ENCODE assay signal across 20 cellular contexts in genomic region chr12:68788554-68789143, GRCh38. TPM values are rescaled to one million over a fixed set of nuclear protein-coding genes. Genes with fewer than 3 reads are reported as not detected.
DNase-seq lines count a peak whose midpoint lies in the region; ATAC-seq, FAIRE-seq and TF ChIP-seq lines count a peak whose summit lies in the region.
"Had no signal": no experiment of that assay in that cellular context is flagged by ENCODE, and none has a peak within 500 bp of the region (broad histone marks: within the 10 kb centered on the region; RNA-seq: fewer than 3 reads in every experiment).

No MANE protein-coding gene starts in this region.

- H4K91ac ChIP-seq in IMR-90 (ENCODE audit: insufficient read depth, low read depth, low read length), result no peak overlapping the region

- no peak overlapping the region for H2AK5ac ChIP-seq in IMR-90 (ENCODE audit: low read depth, low read length)

- no peak overlapping the region for H3K4me2 ChIP-seq in IMR-90 (ENCODE audit: low read depth, low read length)

- TF ChIP-seq POLR2A in IMR-90 (IDR thresholded peaks at IDR 0.05; ENCODE audit: low read depth, low read length) (no peak), vagina (IDR thresholded peaks at IDR 0.05) (no peak), transverse colon (IDR thresholded peaks at IDR 0.05) (no peak)

- H2BK120ac ChIP-seq in IMR-90 (ENCODE audit: low read depth, low read length), result peak overlapping the region; percentile 45; the same call in 1 of the 2 replicates

- H3K4ac ChIP-seq in IMR-90 (ENCODE audit: low read depth, low read length), result peak overlapping the region; percentile 69; the same call in 1 of the 2 replicates

- H3K4me3 ChIP-seq in IMR-90 (ENCODE audit: insufficient read depth, low read depth, low read length) (no peak overlapping the region), liver (ENCODE audit: low read depth in 1 of 3, low read length in 3 of 3) (no peak overlapping the region), vagina (no peak overlapping the region), transverse colon (no peak overlapping the region), kidney (ENCODE audit: low read length in 2 of 2) (no peak overlapping the region)
- H3K4me3 ChIP-seq: GM12878, SK-N-MC had no signal

- H3K27me3 ChIP-seq in IMR-90 (ENCODE audit: control insufficient read depth, insufficient read depth, low read length) (no peaks in the 10 kb centered on the region), liver (ENCODE audit: control insufficient read depth in 4 of 4, insufficient read depth in 4 of 4, low read length in 3 of 4) (no peaks in the 10 kb centered on the region), vagina (no peaks in the 10 kb centered on the region), transverse colon (no peaks in the 10 kb centered on the region)
- H3K27me3 ChIP-seq: BE2C had no signal

- H2BK5ac ChIP-seq in IMR-90 (ENCODE audit: low read depth, low read length, poor library complexity, severe bottlenecking), result no peak overlapping the region

- no peak overlapping the region for H3K27ac Mint-ChIP-seq in WTC11
- H3K27ac Mint-ChIP-seq: CD8-positive, alpha-beta T cell had no signal

- peaks cover 15% of the 10 kb centered on the region for H3K4me1 Mint-ChIP-seq in WTC11

- no peaks in the 10 kb centered on the region for H4K20me1 ChIP-seq in IMR-90 (ENCODE audit: insufficient read depth, low read length)

- H4K8ac ChIP-seq in IMR-90 (ENCODE audit: low read depth in 2 of 2, low read length in 2 of 2), result no peak overlapping the region

- H2AK9ac ChIP-seq in IMR-90 (replicated peaks; ENCODE audit: low read depth, low read length, poor library complexity), result no peak overlapping the region

- H3K36me3 ChIP-seq in IMR-90 (ENCODE audit: control insufficient read depth, insufficient read depth, low read length), result no peaks in the 10 kb centered on the region
- H3K36me3 ChIP-seq in liver (ENCODE audit: control insufficient read depth in 4 of 4, insufficient read depth in 3 of 4, low read depth in 1 of 4, low read length in 3 of 4), result no peaks in the 10 kb centered on the region
- no peaks in the 10 kb centered on the region for H3K36me3 ChIP-seq in vagina
- H3K36me3 ChIP-seq in transverse colon, result no peaks in the 10 kb centered on the region
- H3K36me3 ChIP-seq in kidney (ENCODE audit: control insufficient read depth in 1 of 2, insufficient read depth in 2 of 2, low read length in 2 of 2), result no peaks in the 10 kb centered on the region
- H3K36me3 ChIP-seq: BE2C had no signal

- in situ Hi-C loops in IMR-90 (cut with MboI; ENCODE audit: low sequenced_read_pairs), result no loop called here
- in situ Hi-C loops in transverse colon (cut with MboI; ENCODE audit: low pct_ligation_motif_present in 1 of 4, low pct_unique_long_range_greater_than_20kb in 1 of 4, low sequenced_read_pairs in 3 of 4), result no loop called here

- DNase-seq in IMR-90 (no peak), WTC11 (ENCODE audit: low spot score) (no peak), vagina (ENCODE audit: extremely low spot score in 2 of 2) (no peak), NCI-H1105 (lab: John Stamatoyannopoulos, UW) (no peak), transverse colon (no peak), kidney (no peak)
- DNase-seq: BE2C; Calu3; CD8-positive, alpha-beta T cell; EL; KG1; NCI-H1417 treated with DMSO at 0.1 percent for 48 hours; NCI-H1930; NCI-H345; NCI-H69; Right ventricle myocardium superior had no signal

- TF ChIP-seq RAD21 in IMR-90 (IDR thresholded peaks at IDR 0.05; ENCODE audit: low read length), result no peak
- TF ChIP-seq RAD21 in liver (IDR thresholded peaks at IDR 0.05), result no peak

- no peak overlapping the region for H3K4me3 Mint-ChIP-seq in WTC11
- H3K4me3 Mint-ChIP-seq: CD8-positive, alpha-beta T cell had no signal

- no peaks in the 10 kb centered on the region for H3K79me1 ChIP-seq in IMR-90 (ENCODE audit: low read depth in 1 of 2, low read length in 2 of 2)

- peak overlapping the region; percentile 64; the same call in 1 of the 2 replicates for H2BK20ac ChIP-seq in IMR-90 (ENCODE audit: low read depth, low read length)

- no TSS peak for BruUV-seq in IMR-90 (replicated peaks; lab: Mats Ljungman, UMichigan)

- no peak for TF ChIP-seq CTCF in IMR-90 (conservative IDR thresholded peaks at IDR 0.05; ENCODE audit: low read depth, low read length)
- no peak for TF ChIP-seq CTCF in WTC11 (IDR thresholded peaks at IDR 0.05)
- no peak for TF ChIP-seq CTCF in liver (IDR thresholded peaks at IDR 0.05; ENCODE audit: low read depth, low read length, missing input control)
- TF ChIP-seq CTCF in vagina (IDR thresholded peaks at IDR 0.05), result no peak
- no peak for TF ChIP-seq CTCF in transverse colon (IDR thresholded peaks at IDR 0.05)
- TF ChIP-seq CTCF in kidney (IDR thresholded peaks at IDR 0.05; ENCODE audit: borderline replicate concordance, extremely low read depth, insufficient read depth), result no peak

- 0 out of 2 replicates have a peak, but pooled peaks cover 3% of the 10 kb centered on the region for H3K9me1 ChIP-seq in IMR-90 (ENCODE audit: insufficient read depth, low read length)

- no peaks in the 10 kb centered on the region for H3K27me3 Mint-ChIP-seq in WTC11 (ENCODE audit: low read depth)

- intact Hi-C loops in IMR-90 (cut with micrococcal nuclease), result loop anchor here (5.0 kb wide), 1 partner anchor 41 kb away; the partner anchor contains the start of gene SLC35E3
- intact Hi-C loops in vagina (cut with DNase I), result no loop called here
- intact Hi-C loops in transverse colon (cut with DNase I; ENCODE audit: low total_unique reads), result no loop called here
- intact Hi-C loops in kidney (cut with DNase I), result no loop called here

- TF ChIP-seq EP300 in transverse colon (IDR thresholded peaks at IDR 0.05; ENCODE audit: low read depth), result no peak

- H3K18ac ChIP-seq in IMR-90 (ENCODE audit: low read depth, low read length), result peak overlapping the region; percentile 27; the same call in 1 of the 2 replicates

- H3K9me3 Mint-ChIP-seq in WTC11, result no peaks in the 10 kb centered on the region
- H3K9me3 Mint-ChIP-seq: CD8-positive, alpha-beta T cell had no signal

- dilution Hi-C loops in IMR-90 (cut with HindIII; ENCODE audit: low sequenced_read_pairs, unreplicated experiment), result no loop called here

- no peak overlapping the region for H2AFZ ChIP-seq in IMR-90 (replicated peaks; ENCODE audit: low read length, poor library complexity)

- no peak overlapping the region for H3K14ac ChIP-seq in IMR-90 (replicated peaks; ENCODE audit: low read depth, low read length)

- H4K5ac ChIP-seq in IMR-90 (ENCODE audit: low read depth, low read length), result no peak overlapping the region

- no peak overlapping the region for H3K56ac ChIP-seq in IMR-90 (ENCODE audit: extremely low read depth, insufficient read depth, low read length)

- H3K27ac ChIP-seq in IMR-90 (ENCODE audit: insufficient read depth, low read length) (no peak overlapping the region), liver (ENCODE audit: low read depth in 1 of 2, low read length in 2 of 2) (peak overlapping the region; percentile 81 to 86), vagina (peak overlapping the region; percentile 84), transverse colon (no peak overlapping the region), kidney (ENCODE audit: low read depth in 2 of 2, low read length in 2 of 2) (no peak overlapping the region)
- H3K27ac ChIP-seq: SK-N-MC had no signal

- H3K9me3 ChIP-seq in IMR-90 (ENCODE audit: control insufficient read depth, insufficient read depth, low read length) (no peaks in the 10 kb centered on the region), liver (ENCODE audit: control insufficient read depth in 4 of 4, low read length in 3 of 4) (no peaks in the 10 kb centered on the region), vagina (no peaks in the 10 kb centered on the region), transverse colon (no peaks in the 10 kb centered on the region), kidney (ENCODE audit: control insufficient read depth in 1 of 2, low read length in 2 of 2) (no peaks in the 10 kb centered on the region)
- H3K9me3 ChIP-seq: BE2C had no signal

- peaks cover 4% of the 10 kb centered on the region for H3K4me1 ChIP-seq in IMR-90 (ENCODE audit: control insufficient read depth, insufficient read depth, low read length)
- H3K4me1 ChIP-seq in liver (ENCODE audit: control insufficient read depth in 4 of 4, insufficient read depth in 4 of 4, low read length in 3 of 4), result peaks cover 3 to 31% (median 23%) of the 10 kb centered on the region in 4 donors
- peaks cover 16% of the 10 kb centered on the region for H3K4me1 ChIP-seq in vagina
- peaks cover 0 to 11% (median 5%) of the 10 kb centered on the region in 4 donors for H3K4me1 ChIP-seq in transverse colon
- no peaks in the 10 kb centered on the region for H3K4me1 ChIP-seq in kidney (ENCODE audit: control insufficient read depth in 1 of 2, insufficient read depth in 1 of 2, low read depth in 1 of 2, low read length in 2 of 2)
- H3K4me1 ChIP-seq: BE2C had no signal

- WGBS in IMR-90 (ENCODE audit: extremely low coverage in 2 of 2, insufficient read length in 1 of 2), 2 experiments, result no CpG with 5 or more reads among the region's 3 CpGs
- 73% methylated on average over 3 of the region's 3 CpGs for WGBS in liver
- WGBS in transverse colon (ENCODE audit: low coverage in 1 of 2), 2 donors, result 94 to 100% methylated on average over 1 to 3 of the region's 3 CpGs

- no peak overlapping the region for H2BK15ac ChIP-seq in IMR-90 (ENCODE audit: low read depth, low read length)

- no peak overlapping the region for H3K9ac ChIP-seq in IMR-90 (ENCODE audit: low read depth, low read length)
- no peak overlapping the region for H3K9ac ChIP-seq in liver (ENCODE audit: low read depth in 1 of 2, low read length in 2 of 2)
- no peak overlapping the region for H3K9ac ChIP-seq in kidney (ENCODE audit: low read length in 2 of 2)

- FAIRE-seq in kidney (lab: Jason Lieb, UNC), result no peak
- FAIRE-seq: GM12878, RCC 7860 had no signal

- CTCF ChIA-PET in IMR-90 (lab: Yijun Ruan, JAX) (interaction anchor here (0.7 kb wide), 1 partner anchor 784 kb away, joined by 3 read pairs; no protein-coding TSS in a partner anchor), WTC11 (lab: Charles Lee) (no interaction called here)

- no peaks in the 10 kb centered on the region for H3K36me3 Mint-ChIP-seq in WTC11

- H3K23ac ChIP-seq in IMR-90 (ENCODE audit: low read depth, low read length), result 0 out of 2 replicates have a peak overlapping the region, but pooled peaks have one; percentile 45

- ATAC-seq in IMR-90 (ENCODE audit: low read depth) (no peak), WTC11 (no peak)
- ATAC-seq: CD8-positive, alpha-beta T cell had no signal

- POLR2A ChIA-PET in IMR-90 (lab: Charles Lee; ENCODE audit: unreplicated experiment) (no interaction called here), WTC11 (lab: Charles Lee) (no interaction called here)

RNA-seq across cellular contexts. Expression of gene MDM2, which starts 19.3 kb away (rescaled TPM):
- total RNA-seq in IMR-90 (2012; rRNA removed) (196 and 235 TPM in 2 replicates), WTC11 (2021) (130 to 207 TPM (median 137 TPM) in 3 replicates), liver (10 to 100 TPM; 44.4 to 69.4 TPM), vagina (75.9 TPM), transverse colon (100 to 1,000 TPM in 3 of 4 donors, 10 to 100 TPM in 1; 45.7 to 291 (median 220) TPM), kidney (103 TPM)
- polyA plus RNA-seq in IMR-90 (2012; rRNA removed) (21.0 and 21.9 TPM in 2 replicates), liver (10 to 100 TPM; 10.1 to 29.5 TPM), kidney (ENCODE audit: insufficient read depth, low read depth, low replicate concordance) (38.5 TPM)
- polyA plus RNA-seq in IMR-90 (2012; cell fraction: cytosol; rRNA removed), result 10.1 and 22.8 TPM in 2 replicates
- 11.7 and 38.6 TPM in 2 replicates for polyA plus RNA-seq in IMR-90 (2012; cell fraction: nucleus; rRNA removed; ENCODE audit: low replicate concordance)

RNA-seq across cellular contexts. Expression of gene SLC35E3, which starts 42.7 kb away (rescaled TPM):
- total RNA-seq in IMR-90 (2012; rRNA removed) (3.6 TPM in 2 replicates), WTC11 (2021) (11.1 to 11.3 TPM (median 11.1 TPM) in 3 replicates), liver (1 to 10 TPM; 4.2 to 5.1 TPM), vagina (5.9 TPM), transverse colon (1 to 10 TPM; 1.6 to 8.1 (median 4.6) TPM), kidney (8.7 TPM)
- polyA plus RNA-seq in IMR-90 (2012; rRNA removed) (3.9 and 5.1 TPM in 2 replicates), liver (1 to 10 TPM; 2.1 to 6.0 TPM), kidney (ENCODE audit: insufficient read depth, low read depth, low replicate concordance) (7.7 TPM)
- 1.5 TPM in 2 replicates for polyA plus RNA-seq in IMR-90 (2012; cell fraction: cytosol; rRNA removed)
- 2.0 and 7.5 TPM in 2 replicates for polyA plus RNA-seq in IMR-90 (2012; cell fraction: nucleus; rRNA removed; ENCODE audit: low replicate concordance)

Comparison
In these comparisons a context has a peak if more than half of its experiments do, and no peak if none do; other contexts are left out.
1. H3K27ac ChIP-seq: peak in liver (2 of 2) and vagina (single experiment); none in IMR-90 (single experiment), transverse colon (0 of 4) and kidney (0 of 2).